ENCODE assay signal across 13 cellular contexts in the genomic region with DNA sequence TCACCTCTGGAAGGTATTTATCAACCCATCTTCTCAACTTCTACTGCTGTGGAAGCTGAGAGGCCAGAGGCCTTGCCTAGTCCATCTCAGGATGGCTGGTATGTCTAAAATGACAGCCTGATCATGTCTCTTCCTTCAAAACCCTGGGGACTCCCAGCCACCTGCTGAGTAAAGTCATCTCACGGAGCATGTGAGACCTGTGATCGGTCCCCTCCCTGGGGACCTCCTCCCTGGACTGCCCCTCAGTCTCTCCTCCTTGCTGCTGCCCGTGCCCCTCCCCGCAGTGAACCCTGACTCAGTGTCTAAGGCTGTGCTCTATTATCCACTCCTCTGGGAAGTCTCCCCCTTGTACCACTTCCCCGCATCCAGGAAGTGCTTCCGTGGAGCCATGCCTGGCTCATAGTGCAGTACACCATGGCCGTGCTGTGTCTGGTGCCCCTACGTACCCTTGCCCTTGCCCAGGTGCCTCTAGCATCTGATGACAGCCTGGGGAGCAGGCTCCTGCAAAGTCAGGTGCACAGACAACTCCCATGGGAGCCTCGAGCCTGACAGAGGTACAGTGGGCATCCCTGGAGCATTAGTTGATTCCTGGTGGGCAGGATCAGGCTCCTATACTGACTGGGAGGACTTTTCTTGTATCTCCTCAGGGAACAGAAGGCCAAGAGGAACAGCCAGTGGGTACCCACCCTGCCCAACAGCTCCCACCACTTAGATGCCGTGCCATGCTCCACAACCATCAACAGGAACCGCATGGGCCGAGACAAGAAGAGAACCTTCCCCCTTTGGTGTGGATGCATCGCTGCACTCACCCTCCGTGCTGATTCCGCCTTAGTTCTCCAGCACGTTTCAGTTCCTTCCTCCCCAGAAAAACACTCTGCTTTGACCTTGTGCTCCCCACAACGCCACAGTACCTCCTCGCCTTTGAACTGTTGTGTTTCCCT. TPM values are rescaled to one million over a fixed set of nuclear protein-coding genes. Genes with fewer than 3 reads are reported as not detected.
DNase-seq lines count a peak whose midpoint lies in the region; ATAC-seq and FAIRE-seq lines count a peak whose summit lies in the region.
"Had no signal": no experiment of that assay in that cellular context is flagged by ENCODE, and none has a peak within 500 bp of the region (broad histone marks: within the 10 kb centered on the region; RNA-seq: fewer than 3 reads in every experiment).

No MANE protein-coding gene starts in this region.

- FAIRE-seq in GM18507 (lab: Jason Lieb, UNC): peak; percentile 97
- FAIRE-seq: endothelial cell of umbilical vein had no signal

- H3K36me3 Mint-ChIP-seq in activated T-cell treated with anti-CD3 and anti-CD28 coated beads, Interleukin-2, amount 50 U/mL, for 4 hours (ENCODE audit: insufficient read depth): peaks cover 32% of the 10 kb centered on the region

- no peak overlapping the region for H3K4me3 Mint-ChIP-seq in activated T-cell treated with anti-CD3 and anti-CD28 coated beads, Interleukin-2, amount 50 U/mL, for 4 hours

- no peaks in the 10 kb centered on the region for H3K9me3 Mint-ChIP-seq in activated T-cell treated with anti-CD3 and anti-CD28 coated beads, Interleukin-2, amount 50 U/mL, for 4 hours

- H3K4me1 Mint-ChIP-seq in activated T-cell treated with anti-CD3 and anti-CD28 coated beads, Interleukin-2, amount 50 U/mL, for 4 hours (ENCODE audit: low read depth): peaks cover 1% of the 10 kb centered on the region

- peak; percentile 61 for DNase-seq in GM18507 (ENCODE audit: extremely low spot score, insufficient read length, low read depth)
- DNase-seq in activated CD8-positive, alpha-beta memory T cell treated with anti-CD3 and anti-CD28 coated beads for 24 hours: no peak
- DNase-seq in HK-2 (ENCODE audit: unreplicated experiment): no peak
- no peak for DNase-seq in activated T-cell treated with anti-CD3 and anti-CD28 coated beads, Interleukin-2, amount 50 U/mL, for 4 hours
- DNase-seq: activated CD4-positive, alpha-beta T cell treated with anti-CD3 and anti-CD28 coated beads for 48 hours; amniotic stem cell; COR-L47; NCI-H2029 treated with DMSO at 0.1 percent for 48 hours had no signal

- H3K27me3 Mint-ChIP-seq in activated T-cell treated with anti-CD3 and anti-CD28 coated beads, Interleukin-2, amount 50 U/mL, for 4 hours (ENCODE audit: low read depth): no peaks in the 10 kb centered on the region

- ATAC-seq in GM21390 (IDR thresholded peaks at IDR 0.05; ENCODE audit: unreplicated experiment): peak; percentile 55
- peak; percentile 58 for ATAC-seq in HG03175 (IDR thresholded peaks at IDR 0.05; ENCODE audit: unreplicated experiment)
- ATAC-seq in esophagus mucosa: peak; percentile 24
- no peak for ATAC-seq in GM18498 (IDR thresholded peaks at IDR 0.05; ENCODE audit: unreplicated experiment)
- ATAC-seq in activated T-cell treated with anti-CD3 and anti-CD28 coated beads, Interleukin-2, amount 50 U/mL, for 4 hours: no peak

RNA-seq across cellular contexts. Expression of gene SMARCB1, which starts 13.8 kb away (rescaled TPM):
- total RNA-seq in esophagus mucosa: 60.3 TPM
- 100 to 1,000 TPM; 105 to 128 (median 109) TPM for total RNA-seq in activated T-cell treated with anti-CD3 and anti-CD28 coated beads, Interleukin-2, amount 50 U/mL, for 4 hours

RNA-seq across cellular contexts. Expression of gene MMP11, which starts 27.9 kb away (rescaled TPM):
- total RNA-seq in esophagus mucosa: 1.7 TPM
- total RNA-seq in activated T-cell treated with anti-CD3 and anti-CD28 coated beads, Interleukin-2, amount 50 U/mL, for 4 hours: 1 to 10 TPM in 1 of 3 donors, under 1 TPM in 2; 0.65 to 2.2 (median 0.69) TPM

RNA-seq across cellular contexts. Expression of gene CHCHD10, which starts 32.8 kb away (rescaled TPM):
- 124 TPM for total RNA-seq in esophagus mucosa
- total RNA-seq in activated T-cell treated with anti-CD3 and anti-CD28 coated beads, Interleukin-2, amount 50 U/mL, for 4 hours: 100 to 1,000 TPM; 113 to 204 (median 187) TPM

RNA-seq across cellular contexts. Expression of gene C22orf15, which starts 37.8 kb away (rescaled TPM):
- not detected for total RNA-seq in esophagus mucosa
- under 1 TPM in 2 of 3 donors, not detected in 1; 0.11 to 0.30 TPM for total RNA-seq in activated T-cell treated with anti-CD3 and anti-CD28 coated beads, Interleukin-2, amount 50 U/mL, for 4 hours
- total RNA-seq: endothelial cell of umbilical vein had no signal

RNA-seq across cellular contexts. Expression of gene DERL3, which starts 38.2 kb away (rescaled TPM):
- total RNA-seq in esophagus mucosa: 1.5 TPM
- total RNA-seq in activated T-cell treated with anti-CD3 and anti-CD28 coated beads, Interleukin-2, amount 50 U/mL, for 4 hours: 1 to 10 TPM; 5.7 to 7.1 (median 6.9) TPM

Comparison
In these comparisons a context has a peak if more than half of its experiments do, and no peak if none do; other contexts are left out.
1. ATAC-seq: peak in GM21390 (single experiment), HG03175 (single experiment) and esophagus mucosa (single experiment); none in GM18498 (single experiment) and activated T-cell treated with anti-CD3 and anti-CD28 coated beads, Interleukin-2, amount 50 U/mL, for 4 hours (0 of 2).